ENCODE assay signal across 8 cellular contexts in the genomic region with DNA sequence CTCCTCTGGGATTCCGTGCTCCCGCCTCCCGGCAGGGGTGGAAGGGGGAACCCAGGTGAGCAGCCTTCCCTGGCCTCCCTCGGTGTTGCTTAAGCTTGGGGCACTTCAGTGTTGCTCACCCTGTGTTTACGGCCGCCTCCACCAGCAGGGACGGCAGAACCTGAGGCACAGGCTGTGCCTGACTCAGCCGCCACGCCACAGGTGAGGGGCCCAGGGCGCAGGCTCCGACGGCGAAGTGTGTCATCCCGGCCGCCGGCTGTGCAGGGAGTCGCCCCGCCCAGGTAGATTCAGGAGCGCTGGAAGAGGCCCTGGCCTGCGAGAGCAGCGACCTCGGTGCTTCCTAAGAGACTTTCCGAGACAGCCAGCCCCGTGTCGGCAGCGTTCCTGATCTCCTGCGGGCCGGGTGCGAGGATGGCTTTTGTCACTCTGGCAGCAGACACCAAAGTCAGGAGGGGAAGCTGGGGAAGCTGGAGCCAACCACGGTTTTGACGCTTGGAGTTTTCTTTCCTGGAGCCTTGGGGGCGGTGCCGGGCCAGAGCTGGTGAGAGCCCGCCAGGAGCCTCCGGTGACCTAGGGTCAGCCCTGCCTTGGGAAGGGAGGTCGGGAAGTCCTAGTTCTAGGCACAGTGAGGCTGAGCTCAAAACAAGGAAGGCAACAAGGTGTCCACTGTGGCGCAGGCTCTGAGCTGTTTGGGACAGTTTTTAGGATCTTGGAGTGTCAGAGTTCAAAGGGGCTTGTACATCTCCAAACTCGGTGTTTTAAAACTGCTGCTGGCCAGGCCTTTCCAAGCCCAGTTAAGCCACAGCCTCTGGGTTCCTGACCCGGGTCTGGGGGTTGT. TPM values are rescaled to one million over a fixed set of nuclear protein-coding genes. Genes with fewer than 3 reads are reported as not detected.
DNase-seq lines count a peak whose midpoint lies in the region; ATAC-seq, FAIRE-seq and TF ChIP-seq lines count a peak whose summit lies in the region.

No MANE protein-coding gene starts in this region.

- H3K9ac ChIP-seq in neuronal stem cell (ENCODE audit: low read depth, low read length, poor library complexity), result peak overlapping the region; percentile 67

- H3K4ac ChIP-seq in neuronal stem cell (ENCODE audit: low read length), result no peak overlapping the region

- peak overlapping the region; percentile 89 for H3K14ac ChIP-seq in neuronal stem cell (ENCODE audit: low read length)

- no peak overlapping the region for H2AFZ ChIP-seq in neuronal stem cell (ENCODE audit: low read length)

- H2AK5ac ChIP-seq in neuronal stem cell (ENCODE audit: low read depth, low read length), result peak overlapping the region; percentile 99

- peak overlapping the region; percentile 73 for H3K4me2 ChIP-seq in neuronal stem cell (ENCODE audit: insufficient read depth, low read length, poor library complexity, severe bottlenecking)

- peak overlapping the region; percentile 93 for H3K23ac ChIP-seq in neuronal stem cell (ENCODE audit: low read depth, low read length, poor library complexity)

- peak overlapping the region; percentile 97 for H3K18ac ChIP-seq in neuronal stem cell (ENCODE audit: low read length)

- H2BK12ac ChIP-seq in neuronal stem cell (ENCODE audit: low read length), result peak overlapping the region; percentile 90

- H3K27me3 ChIP-seq in cardiac muscle cell (no peaks in the 10 kb centered on the region), neuronal stem cell (ENCODE audit: control insufficient read depth in 3 of 3, insufficient read depth in 3 of 3, low read depth in 1 of 3, low read length in 3 of 3) (peaks cover 0 to 9% (median 0%) of the 10 kb centered on the region in 3 experiments)

- intact Hi-C loops in cardiac septum (cut with DNase I), result no loop called here

- H3K36me3 ChIP-seq in cardiac muscle cell, result no peaks in the 10 kb centered on the region
- peaks cover 0 to 28% of the 10 kb centered on the region in 2 donors for H3K36me3 ChIP-seq in neuronal stem cell (replicated peaks in 1 of 2; ENCODE audit: control insufficient read depth in 2 of 2, insufficient read depth in 2 of 2, low read length in 2 of 2)

- DNase-seq in cardiac muscle cell (ENCODE audit: low read depth in 1 of 2, low spot score in 1 of 2) (peak in 1 of 2 donors; percentile 75), cardiac septum (ENCODE audit: low spot score) (no peak), epithelial cell of esophagus (ENCODE audit: low read depth) (peak; percentile 99), neuronal stem cell (ENCODE audit: low spot score) (peak; percentile 69), urothelium cell line (ENCODE audit: low spot score) (peak; percentile 59), SKM-1 (lab: John Stamatoyannopoulos, UW; ENCODE audit: unreplicated experiment) (no peak)
- peak; percentile 44 to 45 for DNase-seq in activated CD4-positive, alpha-beta T cell treated with anti-CD3 and anti-CD28 coated beads, Interleukin-2, amount 50 U/mL, for 4 hours

- H3K4me1 ChIP-seq in cardiac muscle cell (ENCODE audit: low read depth) (peaks cover 34% of the 10 kb centered on the region), neuronal stem cell (ENCODE audit: control insufficient read depth in 2 of 2, insufficient read depth in 1 of 2, low read depth in 1 of 2, low read length in 2 of 2) (peaks cover 35 to 41% of the 10 kb centered on the region in 2 donors)

- H4K8ac ChIP-seq in neuronal stem cell (ENCODE audit: low read depth, low read length), result peak overlapping the region; percentile 65

- TF ChIP-seq CTCF in cardiac muscle cell (IDR thresholded peaks at IDR 0.05; ENCODE audit: low read depth, low read length) (no peak), epithelial cell of esophagus (IDR thresholded peaks at IDR 0.05; ENCODE audit: insufficient read depth, low read depth, low read length, missing control alignments) (no peak)

- H2BK120ac ChIP-seq in neuronal stem cell (ENCODE audit: low read depth, low read length), result peak overlapping the region; percentile 96

- peak overlapping the region; percentile 75 for H2BK5ac ChIP-seq in neuronal stem cell (ENCODE audit: low read length)

- peak overlapping the region; percentile 99 for H2BK15ac ChIP-seq in neuronal stem cell (ENCODE audit: low read length)

- H3K79me1 ChIP-seq in neuronal stem cell (ENCODE audit: low read depth, low read length), result peaks cover 2% of the 10 kb centered on the region

- WGBS in neuronal stem cell (ENCODE audit: extremely low coverage in 2 of 2, insufficient read length in 2 of 2, insufficient replicate concordance in 1 of 2), 2 donors, result no CpG with 5 or more reads among the region's 39 CpGs

- H4K91ac ChIP-seq in neuronal stem cell (ENCODE audit: low read depth, low read length, poor library complexity), result no peak overlapping the region

- no peaks in the 10 kb centered on the region for H3K9me3 ChIP-seq in cardiac muscle cell (ENCODE audit: low read depth)
- no peaks in the 10 kb centered on the region for H3K9me3 ChIP-seq in neuronal stem cell (replicated peaks in 1 of 2; ENCODE audit: control insufficient read depth in 2 of 2, insufficient read depth in 1 of 2, low read depth in 1 of 2, low read length in 2 of 2)

- FAIRE-seq in urothelium cell line (lab: Jason Lieb, UNC), result no peak

- ATAC-seq in GM21390 (IDR thresholded peaks at IDR 0.05; ENCODE audit: unreplicated experiment), result no peak

- H3K4me3 ChIP-seq in cardiac muscle cell (peak overlapping the region; percentile 75), epithelial cell of esophagus (ENCODE audit: low read length) (peak overlapping the region; percentile 72), neuronal stem cell (ENCODE audit: low read length in 2 of 2) (peak overlapping the region; percentile 28 to 68)

- peak overlapping the region; percentile 68 for H3K27ac ChIP-seq in cardiac muscle cell
- H3K27ac ChIP-seq in neuronal stem cell (replicated peaks; ENCODE audit: low read length), result peak overlapping the region; percentile 24

RNA-seq across cellular contexts. Expression of a gene that starts 2.1 kb away (rescaled TPM):
- 89.4 and 174 TPM in 2 replicates for total RNA-seq in cardiac muscle cell
- 48.8 and 64.9 TPM in 2 replicates for polyA plus RNA-seq in cardiac muscle cell
- total RNA-seq in cardiac septum, result 56.4 TPM
- polyA plus RNA-seq in neuronal stem cell (2013, experiment 1 of 2), result 5.7 TPM
- 6.2 TPM for polyA plus RNA-seq in neuronal stem cell (2013, experiment 2 of 2)

Comparison
In these comparisons a context has a peak if more than half of its experiments do, and no peak if none do; other contexts are left out.
1. DNase-seq: peak in activated CD4-positive, alpha-beta T cell treated with anti-CD3 and anti-CD28 coated beads, Interleukin-2, amount 50 U/mL, for 4 hours (2 of 2), epithelial cell of esophagus (single experiment), neuronal stem cell (single experiment) and urothelium cell line (single experiment); none in cardiac septum (single experiment) and SKM-1 (single experiment).
2. Peak in every context shown above with its lines, with median percentiles within 50 percentile points of each other: H3K4me3 ChIP-seq.